ENCODE assay signal across 16 cellular contexts in the genomic region with DNA sequence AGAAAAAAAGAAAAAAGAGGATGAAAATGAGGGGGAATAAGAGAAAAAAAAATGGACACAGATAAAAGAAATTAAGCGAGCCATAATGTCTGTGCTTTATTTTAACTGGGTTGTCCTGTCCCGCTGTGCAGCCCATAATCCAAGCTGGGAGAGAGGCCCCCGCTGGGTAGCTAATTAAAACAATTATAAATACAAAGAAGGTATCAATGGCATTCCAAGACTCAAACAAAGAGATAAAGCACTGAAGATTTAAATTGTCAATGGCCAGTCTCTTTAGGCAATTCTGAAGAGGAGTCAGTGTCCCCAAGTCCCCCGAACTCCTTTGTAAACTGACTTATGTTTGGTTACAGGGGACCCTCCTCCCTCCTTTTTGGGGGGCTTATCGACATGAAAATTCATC.
DNase-seq lines count a peak whose midpoint lies in the region; ATAC-seq and TF ChIP-seq lines count a peak whose summit lies in the region.
"Had no signal": no experiment of that assay in that cellular context is flagged by ENCODE, and none has a peak within 500 bp of the region (broad histone marks: within the 10 kb centered on the region; RNA-seq: fewer than 3 reads in every experiment).

No MANE protein-coding gene starts in this region.

- peaks cover 9% of the 10 kb centered on the region for H3K27me3 Mint-ChIP-seq in T-helper 2 cell treated with Interferon-gamma antibody and Interleukin-4, amounts not matched to agents 5 μg/mL and 100 μg/mL, for 36 hours (ENCODE audit: low read depth)
- H3K27me3 Mint-ChIP-seq in activated naive CD8-positive, alpha-beta T cell = peaks cover 1% of the 10 kb centered on the region
- peaks cover 28% of the 10 kb centered on the region for H3K27me3 Mint-ChIP-seq in activated CD8-positive, alpha-beta memory T cell treated with anti-CD3 and anti-CD28 coated beads, Interleukin-2, amount 10 ng/mL, durations not matched to agents 7 days and 5 days

- no peak for DNase-seq in T-helper 2 cell treated with Interferon-gamma antibody and Interleukin-4, amounts not matched to agents 5 μg/mL and 100 μg/mL, for 36 hours (ENCODE audit: low spot score)
- DNase-seq in T-helper 2 cell (no peak), smooth muscle cell (lab: John Stamatoyannopoulos, UW; ENCODE audit: unreplicated experiment) (no peak)
- no peak for DNase-seq in stimulated activated CD4-positive, alpha-beta T cell treated with anti-CD3 and anti-CD28 coated beads, Interleukin-12 subunit alpha, Interleukin-12 subunit beta, amount 100 ng/mL, for 4 hours
- no peak for DNase-seq in activated CD8-positive, alpha-beta memory T cell treated with anti-CD3 and anti-CD28 coated beads, Interleukin-2, amount 10 ng/mL, durations not matched to agents 7 days and 5 days
- DNase-seq: 8988T, left colon, SHP77, transverse colon had no signal

- H2AFZ ChIP-seq in smooth muscle cell (ENCODE audit: low read depth) = peak overlapping the region; percentile 72

- H3K4me3 Mint-ChIP-seq in T-helper 2 cell treated with Interferon-gamma antibody and Interleukin-4, amounts not matched to agents 5 μg/mL and 100 μg/mL, for 36 hours = peak overlapping the region; percentile 34
- H3K4me3 Mint-ChIP-seq in activated naive CD8-positive, alpha-beta T cell = peak overlapping the region; percentile 46
- H3K4me3 Mint-ChIP-seq in activated CD8-positive, alpha-beta memory T cell treated with anti-CD3 and anti-CD28 coated beads, Interleukin-2, amount 10 ng/mL, durations not matched to agents 7 days and 5 days = no peak overlapping the region
- H3K4me3 Mint-ChIP-seq: activated CD4-positive, alpha-beta memory T cell treated with anti-CD3 and anti-CD28 coated beads for 36 hours had no signal

- CTCF ChIA-PET in activated CD8-positive, alpha-beta memory T cell treated with anti-CD3 and anti-CD28 coated beads, Interleukin-2, amount 10 ng/mL, durations not matched to agents 7 days and 5 days (lab: Charles Lee) = no interaction called here

- H3K9me3 ChIP-seq in iPS-18a (ENCODE audit: control insufficient read depth, low read depth, low read length) (no peaks in the 10 kb centered on the region), smooth muscle cell (replicated peaks; ENCODE audit: low read depth) (no peaks in the 10 kb centered on the region)
- H3K9me3 ChIP-seq: breast epithelium, transverse colon had no signal

- H3K4me1 Mint-ChIP-seq in T-helper 2 cell treated with Interferon-gamma antibody and Interleukin-4, amounts not matched to agents 5 μg/mL and 100 μg/mL, for 36 hours (ENCODE audit: low read depth) = peaks cover 15% of the 10 kb centered on the region
- H3K4me1 Mint-ChIP-seq in activated naive CD8-positive, alpha-beta T cell (ENCODE audit: low read depth) = peaks cover 18% of the 10 kb centered on the region
- H3K4me1 Mint-ChIP-seq in activated CD8-positive, alpha-beta memory T cell treated with anti-CD3 and anti-CD28 coated beads, Interleukin-2, amount 10 ng/mL, durations not matched to agents 7 days and 5 days = peaks cover 15% of the 10 kb centered on the region

- no peak overlapping the region for H3K27ac Mint-ChIP-seq in T-helper 2 cell treated with Interferon-gamma antibody and Interleukin-4, amounts not matched to agents 5 μg/mL and 100 μg/mL, for 36 hours
- H3K27ac Mint-ChIP-seq in activated naive CD8-positive, alpha-beta T cell = peak overlapping the region; percentile 34
- H3K27ac Mint-ChIP-seq in activated CD8-positive, alpha-beta memory T cell treated with anti-CD3 and anti-CD28 coated beads, Interleukin-2, amount 10 ng/mL, durations not matched to agents 7 days and 5 days = no peak overlapping the region
- H3K27ac Mint-ChIP-seq: activated CD4-positive, alpha-beta memory T cell treated with anti-CD3 and anti-CD28 coated beads for 36 hours had no signal

- peak overlapping the region; percentile 44 for H3K9ac ChIP-seq in iPS-18a (ENCODE audit: low read length)
- peak overlapping the region; percentile 1 for H3K9ac ChIP-seq in smooth muscle cell (ENCODE audit: low read depth)

- H3K4me1 ChIP-seq in iPS-18a (ENCODE audit: control insufficient read depth, low read depth, low read length) (peaks cover 39% of the 10 kb centered on the region), smooth muscle cell (ENCODE audit: low read depth) (peaks cover 33% of the 10 kb centered on the region)
- H3K4me1 ChIP-seq: breast epithelium, transverse colon had no signal

- H3K4me3 ChIP-seq in iPS-18a (ENCODE audit: low read length) (peak overlapping the region; percentile 57), smooth muscle cell (peak overlapping the region; percentile 23)
- H3K4me3 ChIP-seq: breast epithelium, GM12878, transverse colon had no signal

- no peaks in the 10 kb centered on the region for H4K20me1 ChIP-seq in smooth muscle cell (ENCODE audit: low read depth)

- WGBS in smooth muscle cell (ENCODE audit: low lambda C conversion rate) = 15% methylated on average over 5 of the region's 5 CpGs

- no peaks in the 10 kb centered on the region for H3K36me3 Mint-ChIP-seq in T-helper 2 cell treated with Interferon-gamma antibody and Interleukin-4, amounts not matched to agents 5 μg/mL and 100 μg/mL, for 36 hours (ENCODE audit: low read depth)
- H3K36me3 Mint-ChIP-seq in activated naive CD8-positive, alpha-beta T cell = no peaks in the 10 kb centered on the region
- no peaks in the 10 kb centered on the region for H3K36me3 Mint-ChIP-seq in activated CD8-positive, alpha-beta memory T cell treated with anti-CD3 and anti-CD28 coated beads, Interleukin-2, amount 10 ng/mL, durations not matched to agents 7 days and 5 days
- H3K36me3 Mint-ChIP-seq: activated CD4-positive, alpha-beta memory T cell treated with anti-CD3 and anti-CD28 coated beads for 36 hours; CD4-positive, alpha-beta memory T cell had no signal

- TF ChIP-seq CTCF in smooth muscle cell (IDR thresholded peaks at IDR 0.05; ENCODE audit: borderline replicate concordance, insufficient read depth, poor library complexity, severe bottlenecking) = no peak

- ATAC-seq in activated CD4-positive, CD25-positive, alpha-beta regulatory T cell treated with anti-CD3 and anti-CD28 coated beads, Interleukin-2, amount 50 U/mL, for 24 hours = no peak
- no peak for ATAC-seq in activated CD8-positive, alpha-beta memory T cell treated with anti-CD3 and anti-CD28 coated beads, Interleukin-2, amount 10 ng/mL, durations not matched to agents 7 days and 5 days
- ATAC-seq: left colon had no signal

- H3K9me3 Mint-ChIP-seq in T-helper 2 cell treated with Interferon-gamma antibody and Interleukin-4, amounts not matched to agents 5 μg/mL and 100 μg/mL, for 36 hours = no peaks in the 10 kb centered on the region
- H3K9me3 Mint-ChIP-seq in activated naive CD8-positive, alpha-beta T cell (ENCODE audit: low read depth) = no peaks in the 10 kb centered on the region
- H3K9me3 Mint-ChIP-seq in activated CD8-positive, alpha-beta memory T cell treated with anti-CD3 and anti-CD28 coated beads, Interleukin-2, amount 10 ng/mL, durations not matched to agents 7 days and 5 days (ENCODE audit: low read depth) = no peaks in the 10 kb centered on the region
- H3K9me3 Mint-ChIP-seq: activated CD4-positive, alpha-beta memory T cell treated with anti-CD3 and anti-CD28 coated beads for 36 hours; CD4-positive, alpha-beta memory T cell had no signal

- H3K36me3 ChIP-seq in iPS-18a (ENCODE audit: control insufficient read depth, low read depth, low read length) = no peaks in the 10 kb centered on the region
- H3K36me3 ChIP-seq in smooth muscle cell (ENCODE audit: low read depth) = no peaks in the 10 kb centered on the region
- H3K36me3 ChIP-seq: breast epithelium, transverse colon had no signal

- H3K27ac ChIP-seq in iPS-18a (ENCODE audit: low read length) (peak overlapping the region; percentile 83), smooth muscle cell (ENCODE audit: low read depth) (peak overlapping the region; percentile 37)
- H3K27ac ChIP-seq: breast epithelium, transverse colon had no signal

- no peaks in the 10 kb centered on the region for H3K79me2 ChIP-seq in smooth muscle cell (ENCODE audit: low read depth)

- H3K4me2 ChIP-seq in smooth muscle cell = peak overlapping the region; percentile 78

- H3K27me3 ChIP-seq in iPS-18a (ENCODE audit: control insufficient read depth, insufficient read depth, low read length) (no peaks in the 10 kb centered on the region), smooth muscle cell (ENCODE audit: low read depth) (no peaks in the 10 kb centered on the region)
- H3K27me3 ChIP-seq: breast epithelium, transverse colon had no signal

- H3F3A ChIP-seq in smooth muscle cell (ENCODE audit: low read depth) = peaks cover 13% of the 10 kb centered on the region
